ENCODE assay signal across 27 cellular contexts in the genomic region with DNA sequence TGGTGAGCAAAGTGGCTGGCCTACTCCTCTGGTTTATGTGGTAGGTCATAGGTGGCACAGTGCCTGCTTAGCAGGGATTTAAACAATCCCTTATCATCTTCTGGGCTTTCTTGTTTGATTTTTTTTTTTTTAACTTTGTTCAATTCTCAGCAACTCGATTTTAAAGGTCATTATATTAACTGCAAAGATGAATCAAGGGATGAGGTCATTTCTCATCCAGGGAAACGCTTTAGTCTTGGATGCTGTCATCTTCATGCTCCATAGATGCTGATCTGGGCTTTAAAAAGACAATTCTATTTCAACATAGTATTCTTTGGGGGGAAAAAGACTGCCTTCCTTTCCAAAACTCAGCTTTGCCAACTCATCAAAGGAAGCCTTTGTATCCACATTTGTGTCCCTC. TPM values are rescaled to one million over a fixed set of nuclear protein-coding genes. Genes with fewer than 3 reads are reported as not detected.
DNase-seq lines count a peak whose midpoint lies in the region; ATAC-seq, FAIRE-seq and TF ChIP-seq lines count a peak whose summit lies in the region.
"Had no signal": no experiment of that assay in that cellular context is flagged by ENCODE, and none has a peak within 500 bp of the region (broad histone marks: within the 10 kb centered on the region; RNA-seq: fewer than 3 reads in every experiment).

No MANE protein-coding gene starts in this region.

- H2AFZ ChIP-seq in IMR-90 (replicated peaks; ENCODE audit: low read length, poor library complexity) (peak overlapping the region; percentile 28), osteoblast (ENCODE audit: low read length) (no peak overlapping the region)
- H2AFZ ChIP-seq: hepatocyte had no signal

- peak overlapping the region; percentile 84 for H3K14ac ChIP-seq in IMR-90 (replicated peaks; ENCODE audit: low read depth, low read length)

- H3K79me1 ChIP-seq in IMR-90 (ENCODE audit: low read depth in 1 of 2, low read length in 2 of 2) = no peaks in the 10 kb centered on the region

- H2BK20ac ChIP-seq in IMR-90 (ENCODE audit: low read depth, low read length) = peak overlapping the region; percentile 98

- H2AK9ac ChIP-seq in IMR-90 (replicated peaks; ENCODE audit: low read depth, low read length, poor library complexity) = peak overlapping the region; percentile 17

- H3K9ac ChIP-seq in IMR-90 (ENCODE audit: low read depth, low read length) (no peak overlapping the region), kidney (ENCODE audit: low read length in 2 of 2) (no peak overlapping the region)

- CTCF ChIA-PET in IMR-90 (lab: Yijun Ruan, JAX) = interaction anchor here (0.6 to 0.8 kb wide), 3 partner anchors 61 to 284 kb away, joined by 3 read pairs; no protein-coding TSS in a partner anchor

- H2AK5ac ChIP-seq in IMR-90 (ENCODE audit: low read depth, low read length) = peak overlapping the region; percentile 93

- peak overlapping the region; percentile 94 for H3K23ac ChIP-seq in IMR-90 (ENCODE audit: low read depth, low read length)

- H2BK15ac ChIP-seq in IMR-90 (ENCODE audit: low read depth, low read length) = peak overlapping the region; percentile 89; the same call in 1 of the 3 replicates

- no peaks in the 10 kb centered on the region for H3K79me2 ChIP-seq in osteoblast (ENCODE audit: insufficient read depth, low read length)
- H3K79me2 ChIP-seq: hepatocyte had no signal

- peak overlapping the region; percentile 98 for H4K91ac ChIP-seq in IMR-90 (ENCODE audit: insufficient read depth, low read depth, low read length)

- H3K27me3 ChIP-seq in IMR-90 (ENCODE audit: control insufficient read depth, insufficient read depth, low read length) (no peaks in the 10 kb centered on the region), osteoblast (ENCODE audit: insufficient read depth, low read length) (no peaks in the 10 kb centered on the region)
- H3K27me3 ChIP-seq: Peyer's patch had no signal

- no peak for TF ChIP-seq POLR2A in IMR-90 (IDR thresholded peaks at IDR 0.05; ENCODE audit: low read depth, low read length)

- peak overlapping the region; percentile 97 for H2BK5ac ChIP-seq in IMR-90 (ENCODE audit: low read depth, low read length, poor library complexity, severe bottlenecking)

- in situ Hi-C loops in IMR-90 (cut with MboI; ENCODE audit: low sequenced_read_pairs) = no loop called here

- intact Hi-C loops in IMR-90 (cut with micrococcal nuclease) = no loop called here
- intact Hi-C loops in kidney (cut with DNase I) = no loop called here

- H3K56ac ChIP-seq in IMR-90 (ENCODE audit: extremely low read depth, insufficient read depth, low read length) = peak overlapping the region; percentile 91; the same call in 1 of the 2 replicates

- H4K20me1 ChIP-seq in IMR-90 (ENCODE audit: insufficient read depth, low read length) (peaks cover 3% of the 10 kb centered on the region; the same call in 1 of the 2 replicates), osteoblast (ENCODE audit: insufficient read depth, low read length) (no peaks in the 10 kb centered on the region)

- no peak for FAIRE-seq in kidney (lab: Jason Lieb, UNC)
- FAIRE-seq: A204.1, bronchial epithelial cell had no signal

- H3K9me3 ChIP-seq in IMR-90 (ENCODE audit: control insufficient read depth, insufficient read depth, low read length) = no peaks in the 10 kb centered on the region
- H3K9me3 ChIP-seq in osteoblast (ENCODE audit: low read depth, low read length) = no peaks in the 10 kb centered on the region
- H3K9me3 ChIP-seq in kidney (ENCODE audit: control insufficient read depth in 1 of 2, low read length in 2 of 2) = no peaks in the 10 kb centered on the region
- H3K9me3 ChIP-seq: left lung, Peyer's patch had no signal

- peak overlapping the region; percentile 97 for H2BK120ac ChIP-seq in IMR-90 (ENCODE audit: low read depth, low read length)

- TF ChIP-seq RAD21 in IMR-90 (IDR thresholded peaks at IDR 0.05; ENCODE audit: low read length) = no peak

- H3K18ac ChIP-seq in IMR-90 (ENCODE audit: low read depth, low read length) = peak overlapping the region; percentile 87

- H3K36me3 ChIP-seq in IMR-90 (ENCODE audit: control insufficient read depth, insufficient read depth, low read length) = no peaks in the 10 kb centered on the region
- no peaks in the 10 kb centered on the region for H3K36me3 ChIP-seq in osteoblast (ENCODE audit: insufficient read depth, low read length)
- H3K36me3 ChIP-seq in kidney (ENCODE audit: control insufficient read depth in 1 of 2, insufficient read depth in 2 of 2, low read length in 2 of 2) = no peaks in the 10 kb centered on the region
- H3K36me3 ChIP-seq: left lung, Peyer's patch had no signal

- dilution Hi-C loops in IMR-90 (cut with HindIII; ENCODE audit: low sequenced_read_pairs, unreplicated experiment) = no loop called here

- H3K4ac ChIP-seq in IMR-90 (ENCODE audit: low read depth, low read length) = peak overlapping the region; percentile 97

- H3K4me2 ChIP-seq in IMR-90 (ENCODE audit: low read depth, low read length) = peak overlapping the region; percentile 78
- peak overlapping the region; percentile 80 for H3K4me2 ChIP-seq in osteoblast (ENCODE audit: insufficient read depth, low read length)
- H3K4me2 ChIP-seq: hepatocyte had no signal

- H3K4me1 ChIP-seq in IMR-90 (ENCODE audit: control insufficient read depth, insufficient read depth, low read length) (peaks cover 37% of the 10 kb centered on the region), osteoblast (ENCODE audit: insufficient read depth, low read length) (peaks cover 56% of the 10 kb centered on the region), kidney (ENCODE audit: control insufficient read depth in 1 of 2, insufficient read depth in 1 of 2, low read depth in 1 of 2, low read length in 2 of 2) (no peaks in the 10 kb centered on the region)
- H3K4me1 ChIP-seq: left lung, Peyer's patch had no signal

- ATAC-seq in IMR-90 (ENCODE audit: low read depth) = peak; percentile 13; the same call in 1 of the 2 replicates
- ATAC-seq: activated T-cell treated with anti-CD3 and anti-CD28 coated beads, Interleukin-2, amount 50 U/mL, for 4 hours; left lung; naive thymus-derived CD8-positive, alpha-beta T cell; stimulated activated naive CD8-positive, alpha-beta T cell treated with anti-CD3 and anti-CD28 coated beads, Interleukin-15, amount 100 ng/mL, for 72 hours had no signal

- POLR2A ChIA-PET in IMR-90 (lab: Charles Lee; ENCODE audit: unreplicated experiment) = no interaction called here

- H4K8ac ChIP-seq in IMR-90 (ENCODE audit: low read depth in 2 of 2, low read length in 2 of 2) = peak overlapping the region; percentile 57 to 92

- BruUV-seq in IMR-90 (replicated peaks; lab: Mats Ljungman, UMichigan) = no TSS peak

- TF ChIP-seq CTCF in IMR-90 (conservative IDR thresholded peaks at IDR 0.05; ENCODE audit: low read depth, low read length) = no peak
- no peak for TF ChIP-seq CTCF in osteoblast (IDR thresholded peaks at IDR 0.05; ENCODE audit: extremely low read depth, low read depth, low read length)
- TF ChIP-seq CTCF in kidney (IDR thresholded peaks at IDR 0.05; ENCODE audit: borderline replicate concordance, extremely low read depth, insufficient read depth) = no peak

- peak; percentile 49 for DNase-seq in AG08395 (ENCODE audit: low spot score)
- DNase-seq in IMR-90 = peak; percentile 71
- DNase-seq in epithelial cell of prostate (ENCODE audit: low read depth, low spot score) = no peak
- DNase-seq in osteoblast (ENCODE audit: insufficient read length, low spot score, missing footprints) = no peak
- no peak for DNase-seq in NCI-H146 treated with DMSO at 0.1 percent for 48 hours (lab: John Stamatoyannopoulos, UW; ENCODE audit: unreplicated experiment)
- DNase-seq in COLO668 (lab: John Stamatoyannopoulos, UW; ENCODE audit: unreplicated experiment) = no peak
- DNase-seq in cerebellum (ENCODE audit: low spot score) = no peak
- DNase-seq in kidney = no peak
- DNase-seq: activated CD4-positive, alpha-beta T cell treated with anti-CD3 and anti-CD28 coated beads for 4 hours; activated T-cell treated with anti-CD3 and anti-CD28 coated beads, Interleukin-2, amount 50 U/mL, for 4 hours; C1 segment of cervical spinal cord; Calu3; cortex of kidney; H9; Karpas-422; left lung; midbrain; naive thymus-derived CD8-positive, alpha-beta T cell; NCI-H1048; NCI-H1930; NCI-H526; occipital lobe; Peyer's patch; stimulated activated naive CD8-positive, alpha-beta T cell treated with anti-CD3 and anti-CD28 coated beads, Interleukin-15, amount 100 ng/mL, for 72 hours had no signal

- H3K9me1 ChIP-seq in IMR-90 (ENCODE audit: insufficient read depth, low read length) = peaks cover 21% of the 10 kb centered on the region

- H3K27ac ChIP-seq in IMR-90 (ENCODE audit: insufficient read depth, low read length) (peak overlapping the region; percentile 94), epithelial cell of prostate (peak overlapping the region; percentile 53), osteoblast (ENCODE audit: low read depth, low read length) (peak overlapping the region; percentile 96), kidney (ENCODE audit: low read depth in 2 of 2, low read length in 2 of 2) (no peak overlapping the region)
- H3K27ac ChIP-seq: hepatocyte, left lung, Peyer's patch had no signal

- peak overlapping the region; percentile 90 for H4K5ac ChIP-seq in IMR-90 (ENCODE audit: low read depth, low read length)

- no CpG with 5 or more reads among the region's 2 CpGs for WGBS in IMR-90 (ENCODE audit: extremely low coverage in 2 of 2, insufficient read length in 1 of 2), 2 experiments

- H3K4me3 ChIP-seq in IMR-90 (ENCODE audit: insufficient read depth, low read depth, low read length) (no peak overlapping the region), osteoblast (ENCODE audit: insufficient read depth, low read length) (peak overlapping the region; percentile 47), kidney (ENCODE audit: low read length in 2 of 2) (no peak overlapping the region)
- H3K4me3 ChIP-seq: hepatocyte, left lung, Peyer's patch had no signal

TF ChIP-seq in IMR-90, 13 proteins besides CTCF, POLR2A, EP300 and RAD21 (continues in another document):
- TF ChIP-seq SMC3 (IDR thresholded peaks at IDR 0.05; ENCODE audit: low read depth, low read length) (no peak), MAFK (IDR thresholded peaks at IDR 0.05; ENCODE audit: low read depth, low read length) (no peak), CHD1 (IDR thresholded peaks at IDR 0.05; ENCODE audit: low read depth, low read length) (no peak), MAZ (IDR thresholded peaks at IDR 0.05; ENCODE audit: borderline replicate concordance, low read depth, low read length) (no peak), FOS (IDR thresholded peaks at IDR 0.05; ENCODE audit: low read depth, low read length) (no peak), RFX5 (IDR thresholded peaks at IDR 0.05; ENCODE audit: low read depth, low read length) (no peak)

RNA-seq across cellular contexts. Expression of a gene that starts 48.3 kb away (rescaled TPM):
- total RNA-seq in IMR-90 (2012; rRNA removed) (11.1 and 12.7 TPM in 2 replicates), osteoblast (43.4 and 46.6 TPM in 2 replicates), cerebellum (42.9 TPM), kidney (7.6 TPM)
- polyA plus RNA-seq in IMR-90 (2012; rRNA removed) (9.0 and 9.7 TPM in 2 replicates), kidney (ENCODE audit: insufficient read depth, low read depth, low replicate concordance) (0.52 TPM)
- polyA plus RNA-seq in IMR-90 (2012; cell fraction: cytosol; rRNA removed) = 4.3 and 4.9 TPM in 2 replicates
- 4.8 and 5.9 TPM in 2 replicates for polyA plus RNA-seq in IMR-90 (2012; cell fraction: nucleus; rRNA removed; ENCODE audit: low replicate concordance)

Comparison
In these comparisons a context has a peak if more than half of its experiments do, and no peak if none do; other contexts are left out.
1. DNase-seq: peak in AG08395 (single experiment) and IMR-90 (single experiment); none in epithelial cell of prostate (single experiment), osteoblast (single experiment), NCI-H146 treated with DMSO at 0.1 percent for 48 hours (single experiment), COLO668 (single experiment), cerebellum (single experiment) and kidney (single experiment).
2. H3K27ac ChIP-seq: peak in IMR-90 (single experiment), epithelial cell of prostate (single experiment) and osteoblast (single experiment); none in kidney (0 of 2).